ENCODE assay signal across 1 cellular context in genomic region chr7:88357794-88358533, GRCh38.
TF ChIP-seq lines count a peak whose summit lies in the region.

No MANE protein-coding gene starts in this region.

TF ChIP-seq in GM23338, 12 proteins besides CTCF, POLR2A, EP300 and RAD21 (continued from another document):
- no peak for TF ChIP-seq REST (IDR thresholded peaks at IDR 0.05; ENCODE audit: unreplicated experiment)
- no peak for TF ChIP-seq STAT1 (IDR thresholded peaks at IDR 0.05; ENCODE audit: unreplicated experiment)
- no peak for TF ChIP-seq ZNF331 (CRISPR knock-in tag; IDR thresholded peaks at IDR 0.05; ENCODE audit: low read depth)
- TF ChIP-seq EZH2 (IDR thresholded peaks at IDR 0.05; ENCODE audit: low read depth, unreplicated experiment) = no peak
- no peak for TF ChIP-seq JUNB (IDR thresholded peaks at IDR 0.05; ENCODE audit: unreplicated experiment)
- no peak for TF ChIP-seq ZNF114 (CRISPR knock-in tag; IDR thresholded peaks at IDR 0.05)
TF ChIP-seq in GM23338: peak in this region for 0.
